Comparison of ENCODE assay signal across 1 cellular context in the genomic region with DNA sequence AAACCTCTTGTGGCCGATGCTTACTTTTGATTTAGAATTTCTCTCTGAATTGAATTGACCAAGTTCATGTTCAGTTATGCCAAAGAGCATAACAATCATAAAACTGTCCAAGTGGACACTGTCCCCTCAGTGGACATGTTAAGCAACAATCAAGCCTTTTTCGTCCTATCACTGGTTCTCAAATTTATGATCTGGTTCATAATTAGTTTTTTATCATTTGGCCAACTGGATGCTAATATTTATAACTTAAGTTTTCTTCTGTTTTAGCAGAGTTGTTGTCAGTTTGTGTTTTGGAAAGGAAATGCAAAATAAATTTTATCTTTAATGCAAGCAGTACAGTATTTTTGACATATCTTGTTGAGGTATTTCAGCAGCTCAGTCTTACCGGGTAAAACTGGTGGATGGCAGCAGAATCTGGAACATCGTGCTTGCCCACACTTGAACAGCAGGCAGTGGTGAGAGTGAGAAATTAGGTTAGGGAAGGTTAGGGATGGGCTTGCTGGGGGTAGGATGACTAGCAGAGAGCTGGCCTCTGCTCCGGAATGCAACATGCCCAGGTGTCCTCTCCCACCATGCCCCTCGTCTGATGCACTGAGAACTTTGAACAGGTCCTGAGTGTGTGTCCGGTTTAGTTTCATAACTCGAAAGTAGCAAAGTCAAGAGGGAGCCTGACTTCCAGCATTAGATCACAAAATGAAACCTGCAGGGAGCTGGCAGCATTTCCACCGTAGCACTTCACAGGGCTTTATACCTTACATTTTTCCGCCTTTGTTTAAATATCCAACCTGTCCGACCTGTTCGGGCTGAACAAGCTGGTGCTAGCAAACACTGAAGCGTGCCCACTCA.
A peak's percentile ranks its signal among the peaks of the same experiment; 100 is the strongest.
TF ChIP-seq lines count a peak whose summit lies in the region.

No MANE protein-coding gene starts in this region.

TF ChIP-seq in K562, 482 proteins besides CTCF, POLR2A, EP300 and RAD21 (continued from another document and continues in another):
- TF ChIP-seq, protein P1, sequence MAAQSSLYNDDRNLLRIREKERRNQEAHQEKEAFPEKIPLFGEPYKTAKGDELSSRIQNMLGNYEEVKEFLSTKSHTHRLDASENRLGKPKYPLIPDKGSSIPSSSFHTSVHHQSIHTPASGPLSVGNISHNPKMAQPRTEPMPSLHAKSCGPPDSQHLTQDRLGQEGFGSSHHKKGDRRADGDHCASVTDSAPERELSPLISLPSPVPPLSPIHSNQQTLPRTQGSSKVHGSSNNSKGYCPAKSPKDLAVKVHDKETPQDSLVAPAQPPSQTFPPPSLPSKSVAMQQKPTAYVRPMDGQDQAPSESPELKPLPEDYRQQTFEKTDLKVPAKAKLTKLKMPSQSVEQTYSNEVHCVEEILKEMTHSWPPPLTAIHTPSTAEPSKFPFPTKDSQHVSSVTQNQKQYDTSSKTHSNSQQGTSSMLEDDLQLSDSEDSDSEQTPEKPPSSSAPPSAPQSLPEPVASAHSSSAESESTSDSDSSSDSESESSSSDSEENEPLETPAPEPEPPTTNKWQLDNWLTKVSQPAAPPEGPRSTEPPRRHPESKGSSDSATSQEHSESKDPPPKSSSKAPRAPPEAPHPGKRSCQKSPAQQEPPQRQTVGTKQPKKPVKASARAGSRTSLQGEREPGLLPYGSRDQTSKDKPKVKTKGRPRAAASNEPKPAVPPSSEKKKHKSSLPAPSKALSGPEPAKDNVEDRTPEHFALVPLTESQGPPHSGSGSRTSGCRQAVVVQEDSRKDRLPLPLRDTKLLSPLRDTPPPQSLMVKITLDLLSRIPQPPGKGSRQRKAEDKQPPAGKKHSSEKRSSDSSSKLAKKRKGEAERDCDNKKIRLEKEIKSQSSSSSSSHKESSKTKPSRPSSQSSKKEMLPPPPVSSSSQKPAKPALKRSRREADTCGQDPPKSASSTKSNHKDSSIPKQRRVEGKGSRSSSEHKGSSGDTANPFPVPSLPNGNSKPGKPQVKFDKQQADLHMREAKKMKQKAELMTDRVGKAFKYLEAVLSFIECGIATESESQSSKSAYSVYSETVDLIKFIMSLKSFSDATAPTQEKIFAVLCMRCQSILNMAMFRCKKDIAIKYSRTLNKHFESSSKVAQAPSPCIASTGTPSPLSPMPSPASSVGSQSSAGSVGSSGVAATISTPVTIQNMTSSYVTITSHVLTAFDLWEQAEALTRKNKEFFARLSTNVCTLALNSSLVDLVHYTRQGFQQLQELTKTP (IDR thresholded peaks at IDR 0.05; ENCODE audit: low read depth in 1 of 2, partially characterized antibody in 2 of 2): peak in 1 of 2 experiments; percentile 48
- TF ChIP-seq SETDB1 (IDR thresholded peaks at IDR 0.05; ENCODE audit: low read length): no peak
- TF ChIP-seq GATAD2A (IDR thresholded peaks at IDR 0.05): peak; percentile 55; the same call in 1 of the 2 replicates
- TF ChIP-seq, protein P2, sequence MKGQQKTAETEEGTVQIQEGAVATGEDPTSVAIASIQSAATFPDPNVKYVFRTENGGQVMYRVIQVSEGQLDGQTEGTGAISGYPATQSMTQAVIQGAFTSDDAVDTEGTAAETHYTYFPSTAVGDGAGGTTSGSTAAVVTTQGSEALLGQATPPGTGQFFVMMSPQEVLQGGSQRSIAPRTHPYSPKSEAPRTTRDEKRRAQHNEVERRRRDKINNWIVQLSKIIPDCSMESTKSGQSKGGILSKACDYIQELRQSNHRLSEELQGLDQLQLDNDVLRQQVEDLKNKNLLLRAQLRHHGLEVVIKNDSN (CRISPR knock-in tag; IDR thresholded peaks at IDR 0.05): no peak
- no peak for TF ChIP-seq CBX8 (IDR thresholded peaks at IDR 0.05; ENCODE audit: borderline replicate concordance, extremely low read depth, low read depth, low read length, poor library complexity, severe bottlenecking)
- TF ChIP-seq TAL1 (IDR thresholded peaks at IDR 0.05): no peak
- TF ChIP-seq CREBBP (IDR thresholded peaks at IDR 0.05; ENCODE audit: low read depth, low read length): no peak
- no peak for TF ChIP-seq FOXJ2 (tag; IDR thresholded peaks at IDR 0.05)
- TF ChIP-seq MEIS2 (IDR thresholded peaks at IDR 0.05; ENCODE audit: partially characterized antibody): no peak
- no peak for TF ChIP-seq ETS2 (tag; IDR thresholded peaks at IDR 0.05; ENCODE audit: borderline replicate concordance, poor library complexity, severe bottlenecking)
- no peak for TF ChIP-seq ZBTB8A (IDR thresholded peaks at IDR 0.05; ENCODE audit: partially characterized antibody)
- TF ChIP-seq ZNF165 (CRISPR knock-in tag; IDR thresholded peaks at IDR 0.05; ENCODE audit: borderline replicate concordance): no peak
- no peak for TF ChIP-seq SMARCE1 (IDR thresholded peaks at IDR 0.05)
- TF ChIP-seq, protein P3, sequence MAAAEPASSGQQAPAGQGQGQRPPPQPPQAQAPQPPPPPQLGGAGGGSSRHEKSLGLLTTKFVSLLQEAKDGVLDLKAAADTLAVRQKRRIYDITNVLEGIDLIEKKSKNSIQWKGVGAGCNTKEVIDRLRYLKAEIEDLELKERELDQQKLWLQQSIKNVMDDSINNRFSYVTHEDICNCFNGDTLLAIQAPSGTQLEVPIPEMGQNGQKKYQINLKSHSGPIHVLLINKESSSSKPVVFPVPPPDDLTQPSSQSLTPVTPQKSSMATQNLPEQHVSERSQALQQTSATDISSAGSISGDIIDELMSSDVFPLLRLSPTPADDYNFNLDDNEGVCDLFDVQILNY (CRISPR knock-in tag; IDR thresholded peaks at IDR 0.05): no peak
- TF ChIP-seq, protein P4, sequence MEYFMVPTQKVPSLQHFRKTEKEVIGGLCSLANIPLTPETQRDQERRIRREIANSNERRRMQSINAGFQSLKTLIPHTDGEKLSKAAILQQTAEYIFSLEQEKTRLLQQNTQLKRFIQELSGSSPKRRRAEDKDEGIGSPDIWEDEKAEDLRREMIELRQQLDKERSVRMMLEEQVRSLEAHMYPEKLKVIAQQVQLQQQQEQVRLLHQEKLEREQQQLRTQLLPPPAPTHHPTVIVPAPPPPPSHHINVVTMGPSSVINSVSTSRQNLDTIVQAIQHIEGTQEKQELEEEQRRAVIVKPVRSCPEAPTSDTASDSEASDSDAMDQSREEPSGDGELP (CRISPR knock-in tag; IDR thresholded peaks at IDR 0.05; ENCODE audit: borderline replicate concordance): no peak
- no peak for TF ChIP-seq ZNF146 (CRISPR knock-in tag; IDR thresholded peaks at IDR 0.05; ENCODE audit: unreplicated experiment)
- TF ChIP-seq, protein P5, sequence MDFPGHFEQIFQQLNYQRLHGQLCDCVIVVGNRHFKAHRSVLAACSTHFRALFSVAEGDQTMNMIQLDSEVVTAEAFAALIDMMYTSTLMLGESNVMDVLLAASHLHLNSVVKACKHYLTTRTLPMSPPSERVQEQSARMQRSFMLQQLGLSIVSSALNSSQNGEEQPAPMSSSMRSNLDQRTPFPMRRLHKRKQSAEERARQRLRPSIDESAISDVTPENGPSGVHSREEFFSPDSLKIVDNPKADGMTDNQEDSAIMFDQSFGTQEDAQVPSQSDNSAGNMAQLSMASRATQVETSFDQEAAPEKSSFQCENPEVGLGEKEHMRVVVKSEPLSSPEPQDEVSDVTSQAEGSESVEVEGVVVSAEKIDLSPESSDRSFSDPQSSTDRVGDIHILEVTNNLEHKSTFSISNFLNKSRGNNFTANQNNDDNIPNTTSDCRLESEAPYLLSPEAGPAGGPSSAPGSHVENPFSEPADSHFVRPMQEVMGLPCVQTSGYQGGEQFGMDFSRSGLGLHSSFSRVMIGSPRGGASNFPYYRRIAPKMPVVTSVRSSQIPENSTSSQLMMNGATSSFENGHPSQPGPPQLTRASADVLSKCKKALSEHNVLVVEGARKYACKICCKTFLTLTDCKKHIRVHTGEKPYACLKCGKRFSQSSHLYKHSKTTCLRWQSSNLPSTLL (IDR thresholded peaks at IDR 0.05): no peak
- TF ChIP-seq, protein P6, sequence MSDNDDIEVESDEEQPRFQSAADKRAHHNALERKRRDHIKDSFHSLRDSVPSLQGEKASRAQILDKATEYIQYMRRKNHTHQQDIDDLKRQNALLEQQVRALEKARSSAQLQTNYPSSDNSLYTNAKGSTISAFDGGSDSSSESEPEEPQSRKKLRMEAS (CRISPR knock-in tag; IDR thresholded peaks at IDR 0.05): no peak
- TF ChIP-seq, protein P7, sequence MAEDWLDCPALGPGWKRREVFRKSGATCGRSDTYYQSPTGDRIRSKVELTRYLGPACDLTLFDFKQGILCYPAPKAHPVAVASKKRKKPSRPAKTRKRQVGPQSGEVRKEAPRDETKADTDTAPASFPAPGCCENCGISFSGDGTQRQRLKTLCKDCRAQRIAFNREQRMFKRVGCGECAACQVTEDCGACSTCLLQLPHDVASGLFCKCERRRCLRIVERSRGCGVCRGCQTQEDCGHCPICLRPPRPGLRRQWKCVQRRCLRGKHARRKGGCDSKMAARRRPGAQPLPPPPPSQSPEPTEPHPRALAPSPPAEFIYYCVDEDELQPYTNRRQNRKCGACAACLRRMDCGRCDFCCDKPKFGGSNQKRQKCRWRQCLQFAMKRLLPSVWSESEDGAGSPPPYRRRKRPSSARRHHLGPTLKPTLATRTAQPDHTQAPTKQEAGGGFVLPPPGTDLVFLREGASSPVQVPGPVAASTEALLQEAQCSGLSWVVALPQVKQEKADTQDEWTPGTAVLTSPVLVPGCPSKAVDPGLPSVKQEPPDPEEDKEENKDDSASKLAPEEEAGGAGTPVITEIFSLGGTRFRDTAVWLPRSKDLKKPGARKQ (CRISPR knock-in tag; IDR thresholded peaks at IDR 0.05): no peak
- TF ChIP-seq TAF7 (tag; IDR thresholded peaks at IDR 0.05): no peak
- TF ChIP-seq, protein P8, sequence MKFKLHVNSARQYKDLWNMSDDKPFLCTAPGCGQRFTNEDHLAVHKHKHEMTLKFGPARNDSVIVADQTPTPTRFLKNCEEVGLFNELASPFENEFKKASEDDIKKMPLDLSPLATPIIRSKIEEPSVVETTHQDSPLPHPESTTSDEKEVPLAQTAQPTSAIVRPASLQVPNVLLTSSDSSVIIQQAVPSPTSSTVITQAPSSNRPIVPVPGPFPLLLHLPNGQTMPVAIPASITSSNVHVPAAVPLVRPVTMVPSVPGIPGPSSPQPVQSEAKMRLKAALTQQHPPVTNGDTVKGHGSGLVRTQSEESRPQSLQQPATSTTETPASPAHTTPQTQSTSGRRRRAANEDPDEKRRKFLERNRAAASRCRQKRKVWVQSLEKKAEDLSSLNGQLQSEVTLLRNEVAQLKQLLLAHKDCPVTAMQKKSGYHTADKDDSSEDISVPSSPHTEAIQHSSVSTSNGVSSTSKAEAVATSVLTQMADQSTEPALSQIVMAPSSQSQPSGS (CRISPR knock-in tag; IDR thresholded peaks at IDR 0.05): no peak
- TF ChIP-seq, protein P9, sequence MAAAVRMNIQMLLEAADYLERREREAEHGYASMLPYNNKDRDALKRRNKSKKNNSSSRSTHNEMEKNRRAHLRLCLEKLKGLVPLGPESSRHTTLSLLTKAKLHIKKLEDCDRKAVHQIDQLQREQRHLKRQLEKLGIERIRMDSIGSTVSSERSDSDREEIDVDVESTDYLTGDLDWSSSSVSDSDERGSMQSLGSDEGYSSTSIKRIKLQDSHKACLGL (CRISPR knock-in tag; IDR thresholded peaks at IDR 0.05; ENCODE audit: borderline replicate concordance, poor library complexity, severe bottlenecking): no peak
- TF ChIP-seq, protein P10, sequence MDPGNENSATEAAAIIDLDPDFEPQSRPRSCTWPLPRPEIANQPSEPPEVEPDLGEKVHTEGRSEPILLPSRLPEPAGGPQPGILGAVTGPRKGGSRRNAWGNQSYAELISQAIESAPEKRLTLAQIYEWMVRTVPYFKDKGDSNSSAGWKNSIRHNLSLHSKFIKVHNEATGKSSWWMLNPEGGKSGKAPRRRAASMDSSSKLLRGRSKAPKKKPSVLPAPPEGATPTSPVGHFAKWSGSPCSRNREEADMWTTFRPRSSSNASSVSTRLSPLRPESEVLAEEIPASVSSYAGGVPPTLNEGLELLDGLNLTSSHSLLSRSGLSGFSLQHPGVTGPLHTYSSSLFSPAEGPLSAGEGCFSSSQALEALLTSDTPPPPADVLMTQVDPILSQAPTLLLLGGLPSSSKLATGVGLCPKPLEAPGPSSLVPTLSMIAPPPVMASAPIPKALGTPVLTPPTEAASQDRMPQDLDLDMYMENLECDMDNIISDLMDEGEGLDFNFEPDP (CRISPR knock-in tag; IDR thresholded peaks at IDR 0.05): no peak
- no peak for TF ChIP-seq SMC3 (conservative IDR thresholded peaks at IDR 0.05; ENCODE audit: insufficient read depth, low read depth, low read length)
- no peak for TF ChIP-seq KLF10 (CRISPR knock-in tag; IDR thresholded peaks at IDR 0.05)
- TF ChIP-seq ZNF77 (CRISPR knock-in tag; IDR thresholded peaks at IDR 0.05): no peak
- TF ChIP-seq, protein P11, sequence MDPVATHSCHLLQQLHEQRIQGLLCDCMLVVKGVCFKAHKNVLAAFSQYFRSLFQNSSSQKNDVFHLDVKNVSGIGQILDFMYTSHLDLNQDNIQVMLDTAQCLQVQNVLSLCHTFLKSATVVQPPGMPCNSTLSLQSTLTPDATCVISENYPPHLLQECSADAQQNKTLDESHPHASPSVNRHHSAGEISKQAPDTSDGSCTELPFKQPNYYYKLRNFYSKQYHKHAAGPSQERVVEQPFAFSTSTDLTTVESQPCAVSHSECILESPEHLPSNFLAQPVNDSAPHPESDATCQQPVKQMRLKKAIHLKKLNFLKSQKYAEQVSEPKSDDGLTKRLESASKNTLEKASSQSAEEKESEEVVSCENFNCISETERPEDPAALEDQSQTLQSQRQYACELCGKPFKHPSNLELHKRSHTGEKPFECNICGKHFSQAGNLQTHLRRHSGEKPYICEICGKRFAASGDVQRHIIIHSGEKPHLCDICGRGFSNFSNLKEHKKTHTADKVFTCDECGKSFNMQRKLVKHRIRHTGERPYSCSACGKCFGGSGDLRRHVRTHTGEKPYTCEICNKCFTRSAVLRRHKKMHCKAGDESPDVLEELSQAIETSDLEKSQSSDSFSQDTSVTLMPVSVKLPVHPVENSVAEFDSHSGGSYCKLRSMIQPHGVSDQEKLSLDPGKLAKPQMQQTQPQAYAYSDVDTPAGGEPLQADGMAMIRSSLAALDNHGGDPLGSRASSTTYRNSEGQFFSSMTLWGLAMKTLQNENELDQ (CRISPR knock-in tag; IDR thresholded peaks at IDR 0.05; ENCODE audit: borderline replicate concordance): no peak
- no peak; the same call in 1 of the 2 replicates for TF ChIP-seq STAT5A (IDR thresholded peaks at IDR 0.05; ENCODE audit: borderline replicate concordance, low read length)
- no peak for TF ChIP-seq GABPB1 (CRISPR knock-in tag; IDR thresholded peaks at IDR 0.05)
- TF ChIP-seq, protein P12, sequence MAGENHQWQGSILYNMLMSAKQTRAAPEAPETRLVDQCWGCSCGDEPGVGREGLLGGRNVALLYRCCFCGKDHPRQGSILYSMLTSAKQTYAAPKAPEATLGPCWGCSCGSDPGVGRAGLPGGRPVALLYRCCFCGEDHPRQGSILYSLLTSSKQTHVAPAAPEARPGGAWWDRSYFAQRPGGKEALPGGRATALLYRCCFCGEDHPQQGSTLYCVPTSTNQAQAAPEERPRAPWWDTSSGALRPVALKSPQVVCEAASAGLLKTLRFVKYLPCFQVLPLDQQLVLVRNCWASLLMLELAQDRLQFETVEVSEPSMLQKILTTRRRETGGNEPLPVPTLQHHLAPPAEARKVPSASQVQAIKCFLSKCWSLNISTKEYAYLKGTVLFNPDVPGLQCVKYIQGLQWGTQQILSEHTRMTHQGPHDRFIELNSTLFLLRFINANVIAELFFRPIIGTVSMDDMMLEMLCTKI (IDR thresholded peaks at IDR 0.05; ENCODE audit: partially characterized antibody): no peak
- no peak for TF ChIP-seq ZSCAN29 (IDR thresholded peaks at IDR 0.05)
- TF ChIP-seq ZNF174 (CRISPR knock-in tag; IDR thresholded peaks at IDR 0.05): no peak
- peak; percentile 24 for TF ChIP-seq ASH1L (IDR thresholded peaks at IDR 0.05; ENCODE audit: borderline replicate concordance, low read depth, partially characterized antibody)
- TF ChIP-seq, protein P13, sequence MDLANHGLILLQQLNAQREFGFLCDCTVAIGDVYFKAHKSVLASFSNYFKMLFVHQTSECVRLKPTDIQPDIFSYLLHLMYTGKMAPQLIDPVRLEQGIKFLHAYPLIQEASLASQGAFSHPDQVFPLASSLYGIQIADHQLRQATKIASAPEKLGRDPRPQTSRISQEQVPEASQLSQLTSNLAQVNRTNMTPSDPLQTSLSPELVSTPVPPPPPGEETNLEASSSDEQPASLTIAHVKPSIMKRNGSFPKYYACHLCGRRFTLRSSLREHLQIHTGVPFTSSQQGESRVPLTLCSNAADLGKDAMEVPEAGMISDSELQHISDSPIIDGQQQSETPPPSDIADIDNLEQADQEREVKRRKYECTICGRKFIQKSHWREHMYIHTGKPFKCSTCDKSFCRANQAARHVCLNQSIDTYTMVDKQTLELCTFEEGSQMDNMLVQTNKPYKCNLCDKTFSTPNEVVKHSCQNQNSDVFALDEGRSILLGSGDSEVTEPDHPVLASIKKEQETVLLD (IDR thresholded peaks at IDR 0.05): no peak; the same call in 1 of the 2 replicates
